Comparison of ENCODE assay signal across 12 cellular contexts in genomic region chr2:235171511-235172130, GRCh38.
DNase-seq lines count a peak whose midpoint lies in the region; ATAC-seq, FAIRE-seq and TF ChIP-seq lines count a peak whose summit lies in the region.
"Had no signal": no experiment of that assay in that cellular context is flagged by ENCODE, and none has a peak within 500 bp of the region (broad histone marks: within the 10 kb centered on the region; RNA-seq: fewer than 3 reads in every experiment).

No MANE protein-coding gene starts in this region.

- peak in 1 of 2 experiments; percentile 38; a peak in 1 of 5 replicates for TF ChIP-seq EP300 in A549 (IDR thresholded peaks at IDR 0.05)

- H3K9me3 ChIP-seq in A549 = peaks cover 12% of the 10 kb centered on the region
- H3K9me3 ChIP-seq: esophagus squamous epithelium had no signal

- TF ChIP-seq CTCF in A549 (IDR thresholded peaks at IDR 0.05) (no peak), glutamatergic neuron (IDR thresholded peaks at IDR 0.05; ENCODE audit: partially characterized antibody, unreplicated experiment) (no peak)

- peak; percentile 41 to 58; a peak in 4 of 6 replicates for ATAC-seq in A549
- no peak for ATAC-seq in activated CD8-positive, alpha-beta T cell treated with anti-CD3 and anti-CD28 coated beads, Interleukin-2, amount 10 ng/mL, durations not matched to agents 7 days and 5 days
- ATAC-seq: activated CD4-positive, alpha-beta T cell treated with anti-CD3 and anti-CD28 coated beads for 36 hours had no signal

- peaks cover 11% of the 10 kb centered on the region for H3K36me3 Mint-ChIP-seq in glutamatergic neuron (ENCODE audit: unreplicated experiment)
- no peaks in the 10 kb centered on the region for H3K36me3 Mint-ChIP-seq in activated CD8-positive, alpha-beta T cell treated with anti-CD3 and anti-CD28 coated beads, Interleukin-2, amount 10 ng/mL, durations not matched to agents 7 days and 5 days (ENCODE audit: low read depth)

- H3K27ac Mint-ChIP-seq in glutamatergic neuron (ENCODE audit: unreplicated experiment) = peak overlapping the region; percentile 41
- H3K27ac Mint-ChIP-seq in activated CD8-positive, alpha-beta T cell treated with anti-CD3 and anti-CD28 coated beads, Interleukin-2, amount 10 ng/mL, durations not matched to agents 7 days and 5 days = no peak overlapping the region
- H3K27ac Mint-ChIP-seq: activated CD4-positive, alpha-beta T cell treated with anti-CD3 and anti-CD28 coated beads for 36 hours; activated naive CD8-positive, alpha-beta T cell treated with anti-CD3 and anti-CD28 coated beads for 36 hours had no signal

- H3K27ac ChIP-seq in A549 = peak overlapping the region; percentile 89 to 93
- H3K27ac ChIP-seq: esophagus squamous epithelium had no signal

- H3K9me3 Mint-ChIP-seq in glutamatergic neuron (ENCODE audit: unreplicated experiment) = peaks cover 5% of the 10 kb centered on the region
- H3K9me3 Mint-ChIP-seq in activated CD8-positive, alpha-beta T cell treated with anti-CD3 and anti-CD28 coated beads, Interleukin-2, amount 10 ng/mL, durations not matched to agents 7 days and 5 days (ENCODE audit: insufficient read depth) = no peaks in the 10 kb centered on the region
- H3K9me3 Mint-ChIP-seq: activated naive CD8-positive, alpha-beta T cell treated with anti-CD3 and anti-CD28 coated beads for 36 hours had no signal

- CTCF ChIA-PET in A549 (lab: Yijun Ruan, JAX) = interaction anchor here (0.7 to 1.2 kb wide), 3 partner anchors 18 to 358 kb away, joined by 3 to 5 read pairs (median 3); no protein-coding TSS in a partner anchor
- CTCF ChIA-PET in activated CD8-positive, alpha-beta T cell treated with anti-CD3 and anti-CD28 coated beads, Interleukin-2, amount 10 ng/mL, durations not matched to agents 7 days and 5 days (lab: Charles Lee) = no interaction called here

- peaks cover 43% of the 10 kb centered on the region for H3K4me1 ChIP-seq in A549

- peaks cover 9% of the 10 kb centered on the region for H3K27me3 Mint-ChIP-seq in glutamatergic neuron (ENCODE audit: unreplicated experiment)
- no peaks in the 10 kb centered on the region for H3K27me3 Mint-ChIP-seq in activated CD8-positive, alpha-beta T cell treated with anti-CD3 and anti-CD28 coated beads, Interleukin-2, amount 10 ng/mL, durations not matched to agents 7 days and 5 days (ENCODE audit: low read depth)
- H3K27me3 Mint-ChIP-seq: activated naive CD8-positive, alpha-beta T cell treated with anti-CD3 and anti-CD28 coated beads for 36 hours had no signal

- FAIRE-seq in A549 (lab: Jason Lieb, UNC) = no peak

- DNase-seq in A549 (ENCODE audit: low read depth in 1 of 2, low spot score in 1 of 2) (peak in 1 of 2 experiments; percentile 80), GM04504 (ENCODE audit: low read depth) (peak; percentile 72), SW480 (ENCODE audit: low spot score) (peak; percentile 27), glutamatergic neuron (no peak), germinal center (ENCODE audit: low spot score) (no peak), NCI-H1436 treated with DMSO at 0.1 percent for 48 hours (lab: John Stamatoyannopoulos, UW) (no peak)
- no peak for DNase-seq in activated CD8-positive, alpha-beta T cell treated with anti-CD3 and anti-CD28 coated beads, Interleukin-2, amount 10 ng/mL, durations not matched to agents 7 days and 5 days
- DNase-seq in activated CD8-positive, alpha-beta memory T cell treated with anti-CD3 and anti-CD28 coated beads, Interleukin-2, amount 50 U/mL, for 4 hours = no peak
- DNase-seq: activated CD4-positive, alpha-beta T cell treated with anti-CD3 and anti-CD28 coated beads for 36 hours; activated naive CD8-positive, alpha-beta T cell treated with anti-CD3 and anti-CD28 coated beads for 36 hours; esophagus squamous epithelium; stimulated activated CD4-positive, alpha-beta T cell treated with anti-CD3 and anti-CD28 coated beads, Interleukin-2, amount 100 ng/mL, for 24 hours had no signal

- peak overlapping the region; percentile 52 for H3K4me3 Mint-ChIP-seq in glutamatergic neuron (ENCODE audit: unreplicated experiment)
- no peak overlapping the region for H3K4me3 Mint-ChIP-seq in activated CD8-positive, alpha-beta T cell treated with anti-CD3 and anti-CD28 coated beads, Interleukin-2, amount 10 ng/mL, durations not matched to agents 7 days and 5 days
- H3K4me3 Mint-ChIP-seq: activated CD4-positive, alpha-beta T cell treated with anti-CD3 and anti-CD28 coated beads for 36 hours; activated naive CD8-positive, alpha-beta T cell treated with anti-CD3 and anti-CD28 coated beads for 36 hours had no signal

- H3K4me3 ChIP-seq in A549 = no peak overlapping the region
- H3K4me3 ChIP-seq: esophagus squamous epithelium had no signal

- no peak for TF ChIP-seq RAD21 in A549 (conservative IDR thresholded peaks at IDR 0.05 in 1 of 2, IDR thresholded peaks at IDR 0.05 in 1 of 2)

- 21% methylated on average over 5 of the region's 5 CpGs for WGBS in A549 (ENCODE audit: missing lambda C conversion rate)

- POLR2A ChIA-PET in A549 (lab: Yijun Ruan, JAX) = interaction anchor here (0.6 kb wide), 1 partner anchor 128 kb away, joined by 3 read pairs; no protein-coding TSS in a partner anchor
- POLR2A ChIA-PET in activated CD8-positive, alpha-beta T cell treated with anti-CD3 and anti-CD28 coated beads, Interleukin-2, amount 10 ng/mL, durations not matched to agents 7 days and 5 days (lab: Charles Lee) = no interaction called here

- peaks cover 25% of the 10 kb centered on the region for H3K4me1 Mint-ChIP-seq in glutamatergic neuron (ENCODE audit: low read depth, unreplicated experiment)
- H3K4me1 Mint-ChIP-seq in activated CD8-positive, alpha-beta T cell treated with anti-CD3 and anti-CD28 coated beads, Interleukin-2, amount 10 ng/mL, durations not matched to agents 7 days and 5 days (ENCODE audit: low read depth) = no peaks in the 10 kb centered on the region
- H3K4me1 Mint-ChIP-seq: activated CD4-positive, alpha-beta T cell treated with anti-CD3 and anti-CD28 coated beads for 36 hours; activated naive CD8-positive, alpha-beta T cell treated with anti-CD3 and anti-CD28 coated beads for 36 hours had no signal

- H3K4me2 ChIP-seq in A549 = peak overlapping the region; percentile 79

- no peak for TF ChIP-seq POLR2A in A549 (IDR thresholded peaks at IDR 0.05; ENCODE audit: low read length)

TF ChIP-seq in A549, 52 proteins besides CTCF, POLR2A, EP300 and RAD21 (continues in another document):
- no peak; a peak in 1 of 4 replicates for TF ChIP-seq CEBPB (IDR thresholded peaks at IDR 0.05)
- TF ChIP-seq JUN (IDR thresholded peaks at IDR 0.05) = no peak
- TF ChIP-seq HDAC2 (IDR thresholded peaks at IDR 0.05) = no peak
- no peak for TF ChIP-seq FOSL2 (IDR thresholded peaks at IDR 0.05)
- peak; percentile 75 for TF ChIP-seq FOSL2 (CRISPR knock-in tag; IDR thresholded peaks at IDR 0.05)
- TF ChIP-seq ZSCAN20 (CRISPR knock-in tag; IDR thresholded peaks at IDR 0.05) = no peak
- TF ChIP-seq FOXS1 (CRISPR knock-in tag; IDR thresholded peaks at IDR 0.05) = no peak
- no peak for TF ChIP-seq RCOR1 (IDR thresholded peaks at IDR 0.05; ENCODE audit: low read depth, low read length)
- no peak for TF ChIP-seq ZNF302 (CRISPR knock-in tag; IDR thresholded peaks at IDR 0.05)
- no peak for TF ChIP-seq SMC3 (IDR thresholded peaks at IDR 0.05)
- no peak for TF ChIP-seq JUNB (IDR thresholded peaks at IDR 0.05)
- no peak for TF ChIP-seq HMGXB4 (CRISPR knock-in tag; IDR thresholded peaks at IDR 0.05; ENCODE audit: borderline replicate concordance)
- TF ChIP-seq KDM1A (IDR thresholded peaks at IDR 0.05; ENCODE audit: low read depth) = no peak
- no peak for TF ChIP-seq ESRRA (IDR thresholded peaks at IDR 0.05; ENCODE audit: borderline replicate concordance, low read length)
- TF ChIP-seq HES2 (IDR thresholded peaks at IDR 0.05) = no peak
- TF ChIP-seq FOSB (CRISPR knock-in tag; IDR thresholded peaks at IDR 0.05) = no peak
- no peak for TF ChIP-seq POLR2AphosphoS2 (conservative IDR thresholded peaks at IDR 0.05; ENCODE audit: low read length)
- no peak for TF ChIP-seq HEYL (CRISPR knock-in tag; IDR thresholded peaks at IDR 0.05)
- TF ChIP-seq, protein P1, sequence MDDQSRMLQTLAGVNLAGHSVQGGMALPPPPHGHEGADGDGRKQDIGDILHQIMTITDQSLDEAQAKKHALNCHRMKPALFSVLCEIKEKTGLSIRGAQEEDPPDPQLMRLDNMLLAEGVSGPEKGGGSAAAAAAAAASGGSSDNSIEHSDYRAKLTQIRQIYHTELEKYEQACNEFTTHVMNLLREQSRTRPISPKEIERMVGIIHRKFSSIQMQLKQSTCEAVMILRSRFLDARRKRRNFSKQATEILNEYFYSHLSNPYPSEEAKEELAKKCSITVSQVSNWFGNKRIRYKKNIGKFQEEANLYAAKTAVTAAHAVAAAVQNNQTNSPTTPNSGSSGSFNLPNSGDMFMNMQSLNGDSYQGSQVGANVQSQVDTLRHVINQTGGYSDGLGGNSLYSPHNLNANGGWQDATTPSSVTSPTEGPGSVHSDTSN (IDR thresholded peaks at IDR 0.05) = no peak
- TF ChIP-seq NPAS2 (CRISPR knock-in tag; IDR thresholded peaks at IDR 0.05; ENCODE audit: borderline replicate concordance) = no peak
- TF ChIP-seq EHMT2 (IDR thresholded peaks at IDR 0.05; ENCODE audit: low read depth) = no peak

Comparison
In these comparisons a context has a peak if more than half of its experiments do, and no peak if none do; other contexts are left out.
1. DNase-seq: peak in GM04504 (single experiment) and SW480 (single experiment); none in glutamatergic neuron (single experiment), germinal center (single experiment), NCI-H1436 treated with DMSO at 0.1 percent for 48 hours (single experiment), activated CD8-positive, alpha-beta T cell treated with anti-CD3 and anti-CD28 coated beads, Interleukin-2, amount 10 ng/mL, durations not matched to agents 7 days and 5 days (single experiment) and activated CD8-positive, alpha-beta memory T cell treated with anti-CD3 and anti-CD28 coated beads, Interleukin-2, amount 50 U/mL, for 4 hours (single experiment).